In the genomic region with DNA sequence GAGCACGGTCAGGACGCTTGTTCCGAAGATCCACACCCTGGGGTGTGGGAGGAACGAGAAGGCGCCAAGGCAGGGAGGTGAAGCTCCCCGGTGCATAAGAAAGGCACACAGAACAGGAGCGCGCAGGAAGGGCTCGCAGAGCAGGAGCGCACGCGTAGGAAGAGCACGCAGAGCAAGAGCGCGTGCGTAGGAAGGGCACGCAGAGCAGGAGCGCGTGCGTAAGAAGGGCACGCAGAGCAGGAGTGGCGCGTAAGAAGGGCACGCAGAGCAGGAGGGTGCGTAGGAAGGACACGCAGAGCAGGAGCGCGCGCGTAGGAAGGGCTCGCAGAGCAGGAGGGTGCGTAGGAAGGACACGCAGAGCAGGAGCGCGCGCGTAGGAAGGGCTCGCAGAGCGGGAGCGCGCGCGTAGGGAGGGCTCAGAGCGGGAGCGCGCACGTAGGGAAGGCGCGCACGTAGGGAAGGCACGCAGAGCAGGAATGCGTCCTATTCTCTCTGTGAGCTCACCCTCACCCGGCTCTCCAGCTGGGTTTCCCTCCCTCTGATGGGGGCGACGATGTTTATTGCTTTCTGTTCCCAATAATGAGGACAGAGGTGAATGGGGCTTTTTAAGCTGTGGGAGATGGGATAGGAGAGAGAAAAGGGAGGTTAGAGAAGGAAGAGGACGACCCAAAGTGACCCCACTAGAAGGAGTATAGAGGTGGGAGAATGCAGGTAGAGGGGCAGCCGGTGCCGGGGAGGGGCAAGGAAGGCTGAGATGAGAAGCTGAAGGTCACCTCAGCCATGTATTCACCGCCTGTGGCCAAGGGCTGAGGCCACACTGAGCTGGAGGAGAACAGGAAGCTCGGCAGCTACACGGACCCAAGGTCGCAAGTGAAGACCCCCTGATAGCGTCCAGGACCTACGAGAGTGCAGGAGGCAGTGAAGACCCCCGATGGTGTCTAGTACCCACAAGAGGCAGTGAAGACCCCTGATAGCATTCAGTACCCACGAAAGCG, we compare ENCODE assay signal across 17 cellular contexts.
DNase-seq lines count a peak whose midpoint lies in the region; ATAC-seq and TF ChIP-seq lines count a peak whose summit lies in the region.
"Had no signal": no experiment of that assay in that cellular context is flagged by ENCODE, and none has a peak within 500 bp of the region (broad histone marks: within the 10 kb centered on the region; RNA-seq: fewer than 3 reads in every experiment).

No MANE protein-coding gene starts in this region.

- no peaks in the 10 kb centered on the region for H3F3A ChIP-seq in smooth muscle cell (ENCODE audit: low read depth)

- ATAC-seq in HG02759 (IDR thresholded peaks at IDR 0.05; ENCODE audit: unreplicated experiment): no peak
- ATAC-seq: GM12878 had no signal

- H4K8ac ChIP-seq in mesenchymal stem cell (ENCODE audit: low read length): no peak overlapping the region
- no peak overlapping the region for H4K8ac ChIP-seq in H9 (replicated peaks; ENCODE audit: insufficient read length, low read depth, low read length)

- H3K27ac ChIP-seq in coronary artery (no peak overlapping the region), mesenchymal stem cell (ENCODE audit: low read length, poor library complexity, severe bottlenecking) (no peak overlapping the region), H9 (ENCODE audit: insufficient read length, low read depth, low read length) (no peak overlapping the region), smooth muscle cell (ENCODE audit: low read depth) (no peak overlapping the region)
- H3K27ac ChIP-seq: KMS-11, PC-9 had no signal

- H3K23ac ChIP-seq in mesenchymal stem cell (ENCODE audit: low read length in 2 of 2) (no peak overlapping the region), H9 (ENCODE audit: insufficient read length, low read depth, low read length) (no peak overlapping the region)

- TF ChIP-seq CTCF in coronary artery (IDR thresholded peaks at IDR 0.05) (no peak), type B pancreatic cell (conservative IDR thresholded peaks at IDR 0.05) (no peak), H9 (conservative IDR thresholded peaks at IDR 0.05) (no peak), smooth muscle cell (IDR thresholded peaks at IDR 0.05; ENCODE audit: borderline replicate concordance, insufficient read depth, poor library complexity, severe bottlenecking) (no peak)

- H4K5ac ChIP-seq in H9 (ENCODE audit: insufficient read length, low read depth, low read length): no peak overlapping the region

- WGBS in mesenchymal stem cell: 71% methylated on average over 62 of the region's 67 CpGs
- no CpG with 5 or more reads among the region's 67 CpGs for WGBS in H9 (ENCODE audit: extremely low coverage, insufficient read length, low lambda C conversion rate)
- 49% methylated on average over 65 of the region's 67 CpGs for WGBS in smooth muscle cell (ENCODE audit: low lambda C conversion rate)

- no peak overlapping the region for H3K4ac ChIP-seq in mesenchymal stem cell (ENCODE audit: low read depth in 1 of 2, low read length in 2 of 2)
- no peak overlapping the region for H3K4ac ChIP-seq in H9 (ENCODE audit: low read depth, low read length)

- H3K79me1 ChIP-seq in mesenchymal stem cell (replicated peaks; ENCODE audit: low read length, poor library complexity, severe bottlenecking): no peaks in the 10 kb centered on the region
- H3K79me1 ChIP-seq in H9 (ENCODE audit: insufficient read depth, low read depth, low read length, poor library complexity, severe bottlenecking): no peaks in the 10 kb centered on the region

- H3T11ph ChIP-seq in H9 (ENCODE audit: low read length): no peak overlapping the region

- no peak overlapping the region for H2BK20ac ChIP-seq in H9 (ENCODE audit: low read depth, low read length, poor library complexity, severe bottlenecking)

- no peaks in the 10 kb centered on the region for H3K36me3 ChIP-seq in ES-I3 (ENCODE audit: insufficient read depth, low read length)
- H3K36me3 ChIP-seq in mesenchymal stem cell (ENCODE audit: control insufficient read depth in 1 of 2, insufficient read depth in 2 of 2, low read depth in 1 of 2, low read length in 2 of 2): no peaks in the 10 kb centered on the region
- H3K36me3 ChIP-seq in smooth muscle cell (ENCODE audit: low read depth): no peaks in the 10 kb centered on the region

- no peak overlapping the region for H3K56ac ChIP-seq in H9 (ENCODE audit: insufficient read length, low read depth, low read length)

- H2AK5ac ChIP-seq in mesenchymal stem cell (ENCODE audit: low read length, severe bottlenecking) (no peak overlapping the region), H9 (ENCODE audit: insufficient read length, low read length) (no peak overlapping the region)

- H2BK120ac ChIP-seq in mesenchymal stem cell (ENCODE audit: low read depth, low read length) (no peak overlapping the region), H9 (ENCODE audit: low read depth, low read length, poor library complexity, severe bottlenecking) (no peak overlapping the region)

- DNase-seq in coronary artery (ENCODE audit: low spot score): peak; percentile 22
- DNase-seq in mesenchymal stem cell: no peak
- peak; percentile 52 for DNase-seq in type B pancreatic cell (ENCODE audit: extremely low spot score, unreplicated experiment)
- no peak for DNase-seq in C1 segment of cervical spinal cord (lab: John Stamatoyannopoulos, UW)
- DNase-seq in H9: no peak
- DNase-seq in smooth muscle cell (lab: John Stamatoyannopoulos, UW; ENCODE audit: unreplicated experiment): no peak
- DNase-seq: AML-193; CD4-positive, alpha-beta memory T cell; NCI-H1092; NCI-H1694; NCI-H446; PC-9; SK-N-SH had no signal

- H3K9me3 Mint-ChIP-seq in type B pancreatic cell (no peaks in the 10 kb centered on the region), H9 (peaks cover 16 to 18% of the 10 kb centered on the region in 2 experiments; a peak in 4 of 5 replicates)

- H3K9ac ChIP-seq in ES-I3 (ENCODE audit: low read depth, low read length) (peak overlapping the region; percentile 29; the same call in 1 of the 2 replicates), mesenchymal stem cell (ENCODE audit: low read length) (no peak overlapping the region), H9 (ENCODE audit: extremely low read depth, insufficient read length, low read length) (no peak overlapping the region), smooth muscle cell (ENCODE audit: low read depth) (no peak overlapping the region)
- H3K9ac ChIP-seq: KMS-11, SK-N-SH had no signal

- H3K4me3 ChIP-seq in coronary artery (no peak overlapping the region), mesenchymal stem cell (ENCODE audit: insufficient read depth in 1 of 2, low read depth in 1 of 2, low read length in 2 of 2) (no peak overlapping the region), smooth muscle cell (no peak overlapping the region)
- H3K4me3 ChIP-seq: GM12878, PC-9 had no signal

- H3K4me3 Mint-ChIP-seq in type B pancreatic cell (peak overlapping the region; percentile 9), H9 (peak overlapping the region in 1 of 2 experiments; percentile 43; a peak in 2 of 5 replicates)
- H3K4me3 Mint-ChIP-seq: CD4-positive, alpha-beta memory T cell had no signal

- H2BK5ac ChIP-seq in mesenchymal stem cell (ENCODE audit: low read depth, low read length, poor library complexity, severe bottlenecking) (no peak overlapping the region), H9 (ENCODE audit: insufficient read length, low read length) (no peak overlapping the region)

- H3K27ac Mint-ChIP-seq in type B pancreatic cell: no peak overlapping the region
- H3K27ac Mint-ChIP-seq in H9: peak overlapping the region in 1 of 3 experiments; percentile 87; a peak in 3 of 7 replicates

- no peaks in the 10 kb centered on the region; the same call in 1 of the 2 replicates for H3K9me3 ChIP-seq in ES-I3 (ENCODE audit: control insufficient read depth, insufficient read depth, low read length)
- H3K9me3 ChIP-seq in mesenchymal stem cell (ENCODE audit: control insufficient read depth, low read length): peaks cover 22% of the 10 kb centered on the region
- H3K9me3 ChIP-seq in H9 (ENCODE audit: control insufficient read depth, low read depth, low read length): no peaks in the 10 kb centered on the region
- no peaks in the 10 kb centered on the region for H3K9me3 ChIP-seq in smooth muscle cell (replicated peaks; ENCODE audit: low read depth)

- H3K36me3 Mint-ChIP-seq in type B pancreatic cell: no peaks in the 10 kb centered on the region
- peaks cover 8 to 25% (median 21%) of the 10 kb centered on the region in 3 experiments for H3K36me3 Mint-ChIP-seq in H9 (ENCODE audit: insufficient read depth in 1 of 3, low read depth in 3 of 3)
- H3K36me3 Mint-ChIP-seq: CD4-positive, alpha-beta memory T cell had no signal

- H2BK15ac ChIP-seq in mesenchymal stem cell (ENCODE audit: low read depth, poor library complexity, severe bottlenecking) (no peak overlapping the region), H9 (ENCODE audit: low read depth, low read length) (no peak overlapping the region)

- no peak overlapping the region for H3K14ac ChIP-seq in mesenchymal stem cell (ENCODE audit: low read length in 2 of 2)
- H3K14ac ChIP-seq in H9 (ENCODE audit: insufficient read depth, low read length): no peak overlapping the region

- H3K4me1 Mint-ChIP-seq in type B pancreatic cell (ENCODE audit: unreplicated experiment) (no peaks in the 10 kb centered on the region), H9 (peaks cover 7 to 11% of the 10 kb centered on the region in 2 experiments; a peak in 3 of 4 replicates)

- H2BK12ac ChIP-seq in mesenchymal stem cell (ENCODE audit: low read length in 2 of 2) (no peak overlapping the region), H9 (ENCODE audit: insufficient read length, low read depth, low read length) (no peak overlapping the region)

- H3K27me3 Mint-ChIP-seq in type B pancreatic cell: no peaks in the 10 kb centered on the region
- H3K27me3 Mint-ChIP-seq in H9 (ENCODE audit: low read depth): peaks cover 7% of the 10 kb centered on the region
- H3K27me3 Mint-ChIP-seq: CD4-positive, alpha-beta memory T cell had no signal

- H3K27me3 ChIP-seq in mesenchymal stem cell (ENCODE audit: control insufficient read depth in 1 of 2, insufficient read depth in 1 of 2, low read length in 2 of 2): no peaks in the 10 kb centered on the region
- H3K27me3 ChIP-seq in H9 (ENCODE audit: insufficient read depth, low read length): no peaks in the 10 kb centered on the region
- no peaks in the 10 kb centered on the region for H3K27me3 ChIP-seq in smooth muscle cell (ENCODE audit: low read depth)

- no peaks in the 10 kb centered on the region for H3K23me2 ChIP-seq in H9 (ENCODE audit: insufficient read length, low read depth, low read length, poor library complexity, severe bottlenecking)

- H3K4me2 ChIP-seq in mesenchymal stem cell (ENCODE audit: low read length, poor library complexity, severe bottlenecking): no peak overlapping the region
- no peak overlapping the region for H3K4me2 ChIP-seq in H9 (ENCODE audit: insufficient read depth, insufficient read length, low read length)
- no peak overlapping the region for H3K4me2 ChIP-seq in smooth muscle cell
- H3K4me2 ChIP-seq: KMS-11, PC-9, SK-N-SH had no signal

- H4K91ac ChIP-seq in mesenchymal stem cell (ENCODE audit: low read length): peak overlapping the region; percentile 20
- no peak overlapping the region for H4K91ac ChIP-seq in H9 (ENCODE audit: insufficient read length, low read depth, low read length)

- no peak overlapping the region for H3K18ac ChIP-seq in mesenchymal stem cell (ENCODE audit: low read depth in 1 of 2, low read length in 2 of 2)
- no peak overlapping the region for H3K18ac ChIP-seq in H9 (ENCODE audit: insufficient read length, low read depth, low read length)

- H4K20me1 ChIP-seq in H9 (ENCODE audit: control insufficient read depth, insufficient read depth, insufficient read length) (no peaks in the 10 kb centered on the region), smooth muscle cell (ENCODE audit: low read depth) (no peaks in the 10 kb centered on the region)

- no peaks in the 10 kb centered on the region for H3K79me2 ChIP-seq in H9 (ENCODE audit: insufficient read depth, low read length)
- no peaks in the 10 kb centered on the region for H3K79me2 ChIP-seq in smooth muscle cell (ENCODE audit: low read depth)

- H3K4me1 ChIP-seq in ES-I3 (ENCODE audit: insufficient read depth, low read length): no peaks in the 10 kb centered on the region
- H3K4me1 ChIP-seq in mesenchymal stem cell (ENCODE audit: control insufficient read depth, insufficient read depth, low read depth, low read length): no peaks in the 10 kb centered on the region
- no peaks in the 10 kb centered on the region for H3K4me1 ChIP-seq in H9 (ENCODE audit: insufficient read depth, low read length)
- H3K4me1 ChIP-seq in smooth muscle cell (ENCODE audit: low read depth): no peaks in the 10 kb centered on the region

- H2AFZ ChIP-seq in mesenchymal stem cell (ENCODE audit: low read depth, low read length): no peak overlapping the region
- no peak overlapping the region for H2AFZ ChIP-seq in H9 (ENCODE audit: low read length)
- no peak overlapping the region for H2AFZ ChIP-seq in smooth muscle cell (ENCODE audit: low read depth)
- H2AFZ ChIP-seq: PC-9 had no signal

Comparison
In these comparisons a context has a peak if more than half of its experiments do, and no peak if none do; other contexts are left out.
1. DNase-seq: peak in coronary artery (single experiment) and type B pancreatic cell (single experiment); none in mesenchymal stem cell (single experiment), C1 segment of cervical spinal cord (0 of 14), H9 (single experiment) and smooth muscle cell (single experiment).